9 cellular contexts compared by ENCODE assay signal in genomic region chr10:31804416-31804815, GRCh38.
"Had no signal": no experiment of that assay in that cellular context is flagged by ENCODE, and none has a peak within 500 bp of the region (broad histone marks: within the 10 kb centered on the region; RNA-seq: fewer than 3 reads in every experiment).

No MANE protein-coding gene starts in this region.

- ATAC-seq: esophagus mucosa had no signal

- H3K27me3 ChIP-seq: heart right ventricle, ovary, tibial artery had no signal

- H3K4me3 ChIP-seq: heart right ventricle, ovary, tibial artery had no signal

- H3K36me3 ChIP-seq: ovary had no signal

- H3K9me3 ChIP-seq: heart right ventricle, ovary, tibial artery had no signal

- DNase-seq: activated CD4-positive, alpha-beta T cell treated with anti-CD3 and anti-CD28 coated beads, Interleukin-2, amount 50 U/mL, for 1 hour; activated naive CD4-positive, alpha-beta T cell treated with anti-CD3 and anti-CD28 coated beads, Interleukin-2, amount 50 U/mL, for 16 hours; activated T-cell treated with anti-CD3 and anti-CD28 coated beads for 4 hours; amniotic stem cell; heart right ventricle; mammary epithelial cell; ovary; tibial artery had no signal

- H3K27ac ChIP-seq: ovary, tibial artery had no signal
